27 cellular contexts compared by ENCODE assay signal in the genomic region with DNA sequence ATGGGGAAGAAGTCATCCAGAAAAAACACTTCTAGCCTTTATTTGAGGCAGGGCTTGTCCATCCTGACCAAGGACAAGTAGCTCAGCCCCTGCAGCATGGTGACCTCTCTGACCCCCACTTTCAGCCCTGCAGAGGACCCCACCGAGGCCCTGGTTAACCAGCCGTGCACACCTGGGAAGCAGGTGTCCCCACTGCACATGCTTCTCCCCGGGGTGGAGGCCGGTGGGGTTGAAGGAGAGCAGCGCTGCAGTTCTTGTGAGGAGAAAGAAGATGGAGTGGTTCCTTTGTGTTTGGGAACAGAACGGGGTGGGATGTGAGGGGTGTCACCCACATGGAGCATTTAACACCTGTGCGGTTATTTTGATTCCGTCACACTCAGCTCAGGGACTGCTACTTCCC. TPM values are rescaled to one million over a fixed set of nuclear protein-coding genes. Genes with fewer than 3 reads are reported as not detected.
DNase-seq lines count a peak whose midpoint lies in the region; ATAC-seq, FAIRE-seq and TF ChIP-seq lines count a peak whose summit lies in the region.
"Had no signal": no experiment of that assay in that cellular context is flagged by ENCODE, and none has a peak within 500 bp of the region (broad histone marks: within the 10 kb centered on the region; RNA-seq: fewer than 3 reads in every experiment).

No MANE protein-coding gene starts in this region.

- FAIRE-seq in pancreas (lab: Jason Lieb, UNC) (no peak), small intestine (lab: Jason Lieb, UNC) (no peak)
- FAIRE-seq: TTC549 had no signal

- H3K9me3 ChIP-seq in pancreas (no peaks in the 10 kb centered on the region), small intestine (ENCODE audit: control insufficient read depth, low read depth) (no peaks in the 10 kb centered on the region)
- H3K9me3 ChIP-seq: Peyer's patch had no signal

- DNase-seq in GM12864 (ENCODE audit: low read depth) (no peak), mesothelial cell of epicardium (ENCODE audit: low spot score in 2 of 2, unreplicated experiment in 2 of 2) (peak in 1 of 2 experiments; percentile 21), HT-29 (ENCODE audit: low spot score) (no peak), pancreas (no peak), small intestine (no peak)
- DNase-seq in activated T-helper 1 cell treated with anti-CD3 and anti-CD28 coated beads, Interleukin-12 subunit alpha, Interleukin-12 subunit beta, Interleukin-2, Interleukin-4 antibody, amounts not matched to agents 30 ng/mL and 10 ng/mL and 1 ng/mL, durations not matched to agents 14 hours and 24 hours and 36 hours (ENCODE audit: low spot score) = no peak
- DNase-seq: C1 segment of cervical spinal cord; Calu3; DND-41; effector memory CD4-positive, alpha-beta T cell; foreskin melanocyte; HFFc6; mesendoderm; naive B cell; NCI-H1092; NCI-H187; NCI-H524 treated with DMSO at 0.1 percent for 48 hours; Peyer's patch; retina; SIG-M5; stimulated activated naive CD4-positive, alpha-beta T cell had no signal

- ATAC-seq in GM19023 (IDR thresholded peaks at IDR 0.05; ENCODE audit: unreplicated experiment) = peak; percentile 9
- ATAC-seq in pancreas = no peak
- ATAC-seq: activated CD4-positive, CD25-positive, alpha-beta regulatory T cell treated with anti-CD3 and anti-CD28 coated beads, Interleukin-2, amount 50 U/mL, for 24 hours; GM23338 had no signal

- H3K27ac ChIP-seq in pancreas (no peak overlapping the region), small intestine (ENCODE audit: low read depth in 1 of 2, low read length in 1 of 2) (no peak overlapping the region)
- H3K27ac ChIP-seq: HL-60, Peyer's patch had no signal

- peak overlapping the region; percentile 67 for H3K27ac Mint-ChIP-seq in activated T-helper 1 cell treated with anti-CD3 and anti-CD28 coated beads, Interleukin-12 subunit alpha, Interleukin-12 subunit beta, Interleukin-2, Interleukin-4 antibody, amounts not matched to agents 30 ng/mL and 10 ng/mL and 1 ng/mL, durations not matched to agents 14 hours and 24 hours and 36 hours
- H3K27ac Mint-ChIP-seq in mesothelial cell of epicardium = peak overlapping the region; percentile 64
- H3K27ac Mint-ChIP-seq: activated naive CD8-positive, alpha-beta T cell; GM23338; HFFc6 had no signal

- H3K27me3 Mint-ChIP-seq in activated T-helper 1 cell treated with anti-CD3 and anti-CD28 coated beads, Interleukin-12 subunit alpha, Interleukin-12 subunit beta, Interleukin-2, Interleukin-4 antibody, amounts not matched to agents 30 ng/mL and 10 ng/mL and 1 ng/mL, durations not matched to agents 14 hours and 24 hours and 36 hours (ENCODE audit: insufficient read depth) = peaks cover 2% of the 10 kb centered on the region
- no peaks in the 10 kb centered on the region for H3K27me3 Mint-ChIP-seq in mesothelial cell of epicardium (ENCODE audit: low read depth)
- H3K27me3 Mint-ChIP-seq: activated naive CD8-positive, alpha-beta T cell; naive B cell had no signal

- TF ChIP-seq CTCF in GM12864 (IDR thresholded peaks at IDR 0.05; ENCODE audit: low read depth, low read length, missing control alignments) (no peak), mesothelial cell of epicardium (IDR thresholded peaks at IDR 0.05; ENCODE audit: unreplicated experiment) (no peak), pancreas (IDR thresholded peaks at IDR 0.05) (no peak)

- H3K4me3 ChIP-seq in GM12864 (ENCODE audit: low read depth, low read length) (peak overlapping the region; percentile 8; the same call in 1 of the 2 replicates), pancreas (no peak overlapping the region), small intestine (ENCODE audit: low read depth in 1 of 2, low read length in 2 of 2) (no peak overlapping the region)
- H3K4me3 ChIP-seq: GM23338, Peyer's patch had no signal

- H3K4me3 Mint-ChIP-seq in activated T-helper 1 cell treated with anti-CD3 and anti-CD28 coated beads, Interleukin-12 subunit alpha, Interleukin-12 subunit beta, Interleukin-2, Interleukin-4 antibody, amounts not matched to agents 30 ng/mL and 10 ng/mL and 1 ng/mL, durations not matched to agents 14 hours and 24 hours and 36 hours = no peak overlapping the region
- no peak overlapping the region for H3K4me3 Mint-ChIP-seq in mesothelial cell of epicardium
- H3K4me3 Mint-ChIP-seq: activated naive CD8-positive, alpha-beta T cell; GM23338; HFFc6; naive B cell had no signal

- peaks cover 0 to 1% (median 0%) of the 10 kb centered on the region in 3 donors for H3K36me3 ChIP-seq in pancreas
- H3K36me3 ChIP-seq in small intestine (ENCODE audit: control insufficient read depth in 2 of 2, insufficient read depth in 2 of 2, low read length in 2 of 2) = peaks cover 0 to 8% of the 10 kb centered on the region in 2 donors

- no peaks in the 10 kb centered on the region for H3K27me3 ChIP-seq in pancreas
- no peaks in the 10 kb centered on the region for H3K27me3 ChIP-seq in small intestine (ENCODE audit: control insufficient read depth in 2 of 2, insufficient read depth in 2 of 2, low read length in 2 of 2)
- H3K27me3 ChIP-seq: Peyer's patch had no signal

- H3K36me3 Mint-ChIP-seq in activated T-helper 1 cell treated with anti-CD3 and anti-CD28 coated beads, Interleukin-12 subunit alpha, Interleukin-12 subunit beta, Interleukin-2, Interleukin-4 antibody, amounts not matched to agents 30 ng/mL and 10 ng/mL and 1 ng/mL, durations not matched to agents 14 hours and 24 hours and 36 hours (ENCODE audit: low read depth) = peaks cover 23% of the 10 kb centered on the region
- H3K36me3 Mint-ChIP-seq in mesothelial cell of epicardium = peaks cover 16% of the 10 kb centered on the region

- WGBS in pancreas, 2 donors = 90 to 92% methylated on average over 8 of the region's 8 CpGs
- WGBS in small intestine, 3 donors = 86 to 93% (median 89%) methylated on average over 8 of the region's 8 CpGs

- intact Hi-C loops in activated T-helper 1 cell treated with anti-CD3 and anti-CD28 coated beads, Interleukin-12 subunit alpha, Interleukin-12 subunit beta, Interleukin-2, Interleukin-4 antibody, amounts not matched to agents 30 ng/mL and 10 ng/mL and 1 ng/mL, durations not matched to agents 14 hours and 24 hours and 36 hours (cut with micrococcal nuclease) = no loop called here
- intact Hi-C loops in pancreas (cut with DNase I) = no loop called here

- H3K4me1 Mint-ChIP-seq in activated T-helper 1 cell treated with anti-CD3 and anti-CD28 coated beads, Interleukin-12 subunit alpha, Interleukin-12 subunit beta, Interleukin-2, Interleukin-4 antibody, amounts not matched to agents 30 ng/mL and 10 ng/mL and 1 ng/mL, durations not matched to agents 14 hours and 24 hours and 36 hours (ENCODE audit: low read depth) = peaks cover 39% of the 10 kb centered on the region
- H3K4me1 Mint-ChIP-seq in mesothelial cell of epicardium = peaks cover 34% of the 10 kb centered on the region

- H3K4me1 ChIP-seq in pancreas (no peaks in the 10 kb centered on the region), small intestine (ENCODE audit: control insufficient read depth in 2 of 2, insufficient read depth in 1 of 2, low read depth in 1 of 2, low read length in 1 of 2) (no peaks in the 10 kb centered on the region)
- H3K4me1 ChIP-seq: Peyer's patch had no signal

- H3K9me3 Mint-ChIP-seq in activated T-helper 1 cell treated with anti-CD3 and anti-CD28 coated beads, Interleukin-12 subunit alpha, Interleukin-12 subunit beta, Interleukin-2, Interleukin-4 antibody, amounts not matched to agents 30 ng/mL and 10 ng/mL and 1 ng/mL, durations not matched to agents 14 hours and 24 hours and 36 hours = no peaks in the 10 kb centered on the region
- H3K9me3 Mint-ChIP-seq in mesothelial cell of epicardium = no peaks in the 10 kb centered on the region
- H3K9me3 Mint-ChIP-seq: GM23338, HFFc6, naive B cell had no signal

RNA-seq across cellular contexts. Expression of a gene that starts 21.1 kb away (rescaled TPM):
- total RNA-seq in activated T-helper 1 cell treated with anti-CD3 and anti-CD28 coated beads, Interleukin-12 subunit alpha, Interleukin-12 subunit beta, Interleukin-2, Interleukin-4 antibody, amounts not matched to agents 30 ng/mL and 10 ng/mL and 1 ng/mL, durations not matched to agents 14 hours and 24 hours and 36 hours = 7.5 and 8.5 TPM in 2 replicates
- total RNA-seq in mesothelial cell of epicardium (23.3 to 24.7 TPM (median 24.0 TPM) in 3 replicates), pancreas (1 to 10 TPM; 2.4 to 6.3 (median 2.7) TPM)
- 1.6 and 2.7 TPM in 2 replicates for total RNA-seq in HT-29 (2014; rRNA removed; shearing (Covaris generic))
- polyA plus RNA-seq in pancreas (1 to 10 TPM; 1.3 to 1.8 TPM), small intestine (1 to 10 TPM; 1.1 to 2.3 (median 2.0) TPM)

RNA-seq across cellular contexts. Expression of a gene that starts 34.5 kb away (rescaled TPM):
- total RNA-seq in activated T-helper 1 cell treated with anti-CD3 and anti-CD28 coated beads, Interleukin-12 subunit alpha, Interleukin-12 subunit beta, Interleukin-2, Interleukin-4 antibody, amounts not matched to agents 30 ng/mL and 10 ng/mL and 1 ng/mL, durations not matched to agents 14 hours and 24 hours and 36 hours = 11.6 and 21.2 TPM in 2 replicates
- 20.1 to 21.4 TPM (median 21.4 TPM) in 3 replicates for total RNA-seq in mesothelial cell of epicardium
- total RNA-seq in HT-29 (2014; rRNA removed; shearing (Covaris generic)) = 4.6 and 33.3 TPM in 2 replicates
- 1 to 10 TPM; 4.6 to 8.5 (median 5.8) TPM for total RNA-seq in pancreas
- polyA plus RNA-seq in pancreas = 1 to 10 TPM; 2.2 to 3.1 TPM
- polyA plus RNA-seq in small intestine = 1 to 10 TPM; 2.2 to 5.1 (median 3.4) TPM
